10 cellular contexts compared by ENCODE assay signal in genomic region chr19:1065606-1066109, GRCh38. TPM values are rescaled to one million over a fixed set of nuclear protein-coding genes. Genes with fewer than 3 reads are reported as not detected.
DNase-seq lines count a peak whose midpoint lies in the region; ATAC-seq and TF ChIP-seq lines count a peak whose summit lies in the region.
"Had no signal": no experiment of that assay in that cellular context is flagged by ENCODE, and none has a peak within 500 bp of the region (broad histone marks: within the 10 kb centered on the region; RNA-seq: fewer than 3 reads in every experiment).

No MANE protein-coding gene starts in this region.

- no peak for ATAC-seq in stimulated activated naive CD8-positive, alpha-beta T cell treated with anti-CD3 and anti-CD28 coated beads, Interleukin-15, amount 100 ng/mL, for 72 hours

- peaks cover 3% of the 10 kb centered on the region for H3K9me3 Mint-ChIP-seq in activated naive CD4-positive, alpha-beta T cell treated with anti-CD3 and anti-CD28 coated beads, Interleukin-2, amount 10 ng/mL, durations not matched to agents 7 days and 5 days
- no peaks in the 10 kb centered on the region for H3K9me3 Mint-ChIP-seq in activated naive CD4-positive, alpha-beta T cell treated with anti-CD3 and anti-CD28 coated beads for 36 hours
- no peaks in the 10 kb centered on the region for H3K9me3 Mint-ChIP-seq in immature natural killer cell
- H3K9me3 Mint-ChIP-seq in stimulated activated naive CD8-positive, alpha-beta T cell treated with anti-CD3 and anti-CD28 coated beads, Interleukin-15, amount 100 ng/mL, for 72 hours: no peaks in the 10 kb centered on the region
- H3K9me3 Mint-ChIP-seq: HFFc6 had no signal

- CTCF ChIA-PET in activated naive CD4-positive, alpha-beta T cell treated with anti-CD3 and anti-CD28 coated beads, Interleukin-2, amount 10 ng/mL, durations not matched to agents 7 days and 5 days (lab: Charles Lee): interaction anchor here (0.8 to 3.2 kb wide), 6 partner anchors 9 to 26 kb away, joined by 3 to 13 read pairs (median 5); partner anchors contain the start of gene ABCA7
- CTCF ChIA-PET in activated naive CD4-positive, alpha-beta T cell treated with anti-CD3 and anti-CD28 coated beads for 36 hours (lab: Charles Lee): interaction anchor here (1.0 to 2.2 kb wide), 2 partner anchors 10 to 128 kb away, joined by 4 to 24 read pairs; no protein-coding TSS in a partner anchor

- no peaks in the 10 kb centered on the region for H3K27me3 ChIP-seq in WERI-Rb-1 (ENCODE audit: insufficient read depth, low read depth, severe bottlenecking)

- H3K36me3 Mint-ChIP-seq in activated naive CD4-positive, alpha-beta T cell treated with anti-CD3 and anti-CD28 coated beads, Interleukin-2, amount 10 ng/mL, durations not matched to agents 7 days and 5 days: peaks cover 28% of the 10 kb centered on the region
- peaks cover 13% of the 10 kb centered on the region for H3K36me3 Mint-ChIP-seq in activated naive CD4-positive, alpha-beta T cell treated with anti-CD3 and anti-CD28 coated beads for 36 hours (ENCODE audit: low read depth)
- H3K36me3 Mint-ChIP-seq in immature natural killer cell: peaks cover 7 to 8% (median 8%) of the 10 kb centered on the region in 3 donors

- peaks cover 53% of the 10 kb centered on the region for H3K4me1 Mint-ChIP-seq in activated naive CD4-positive, alpha-beta T cell treated with anti-CD3 and anti-CD28 coated beads, Interleukin-2, amount 10 ng/mL, durations not matched to agents 7 days and 5 days
- H3K4me1 Mint-ChIP-seq in activated naive CD4-positive, alpha-beta T cell treated with anti-CD3 and anti-CD28 coated beads for 36 hours (ENCODE audit: low read depth): peaks cover 35% of the 10 kb centered on the region
- peaks cover 30 to 35% of the 10 kb centered on the region in 2 donors for H3K4me1 Mint-ChIP-seq in immature natural killer cell
- peaks cover 57% of the 10 kb centered on the region for H3K4me1 Mint-ChIP-seq in stimulated activated naive CD8-positive, alpha-beta T cell treated with anti-CD3 and anti-CD28 coated beads, Interleukin-15, amount 100 ng/mL, for 72 hours

- peak; percentile 22 for DNase-seq in activated naive CD4-positive, alpha-beta T cell treated with anti-CD3 and anti-CD28 coated beads, Interleukin-2, amount 10 ng/mL, durations not matched to agents 7 days and 5 days
- no peak for DNase-seq in activated naive CD4-positive, alpha-beta T cell treated with anti-CD3 and anti-CD28 coated beads for 36 hours
- DNase-seq in SW480 (ENCODE audit: low spot score) (peak; percentile 73), immature natural killer cell (no peak), WERI-Rb-1 (no peak), erythroblast (lab: John Stamatoyannopoulos, UW) (no peak), SKM-1 (lab: John Stamatoyannopoulos, UW; ENCODE audit: unreplicated experiment) (no peak)
- no peak for DNase-seq in stimulated activated naive CD8-positive, alpha-beta T cell treated with anti-CD3 and anti-CD28 coated beads, Interleukin-15, amount 100 ng/mL, for 72 hours
- DNase-seq: HFFc6 had no signal

- peak overlapping the region; percentile 73 for H3K4me3 Mint-ChIP-seq in activated naive CD4-positive, alpha-beta T cell treated with anti-CD3 and anti-CD28 coated beads, Interleukin-2, amount 10 ng/mL, durations not matched to agents 7 days and 5 days
- H3K4me3 Mint-ChIP-seq in activated naive CD4-positive, alpha-beta T cell treated with anti-CD3 and anti-CD28 coated beads for 36 hours: no peak overlapping the region
- peak overlapping the region; percentile 2 to 52 (median 40) for H3K4me3 Mint-ChIP-seq in immature natural killer cell
- peak overlapping the region; percentile 64 to 93 for H3K4me3 Mint-ChIP-seq in stimulated activated naive CD8-positive, alpha-beta T cell treated with anti-CD3 and anti-CD28 coated beads, Interleukin-15, amount 100 ng/mL, for 72 hours
- H3K4me3 Mint-ChIP-seq: HFFc6 had no signal

- peak overlapping the region; percentile 49 for H3K27ac Mint-ChIP-seq in activated naive CD4-positive, alpha-beta T cell treated with anti-CD3 and anti-CD28 coated beads, Interleukin-2, amount 10 ng/mL, durations not matched to agents 7 days and 5 days
- no peak overlapping the region for H3K27ac Mint-ChIP-seq in activated naive CD4-positive, alpha-beta T cell treated with anti-CD3 and anti-CD28 coated beads for 36 hours
- peak overlapping the region in 5 of 6 donors; percentile 17 to 84 (median 40) for H3K27ac Mint-ChIP-seq in immature natural killer cell
- no peak overlapping the region for H3K27ac Mint-ChIP-seq in stimulated activated naive CD8-positive, alpha-beta T cell treated with anti-CD3 and anti-CD28 coated beads, Interleukin-15, amount 100 ng/mL, for 72 hours
- H3K27ac Mint-ChIP-seq: HFFc6 had no signal

- H3K4me3 ChIP-seq in WERI-Rb-1 (ENCODE audit: low read depth, low read length): no peak overlapping the region
- H3K4me3 ChIP-seq: ovary had no signal

- TF ChIP-seq POLR2A in erythroblast (IDR thresholded peaks at IDR 0.05; ENCODE audit: low read length): no peak

- no peaks in the 10 kb centered on the region for H3K27me3 Mint-ChIP-seq in activated naive CD4-positive, alpha-beta T cell treated with anti-CD3 and anti-CD28 coated beads, Interleukin-2, amount 10 ng/mL, durations not matched to agents 7 days and 5 days
- H3K27me3 Mint-ChIP-seq in activated naive CD4-positive, alpha-beta T cell treated with anti-CD3 and anti-CD28 coated beads for 36 hours (ENCODE audit: low read depth): no peaks in the 10 kb centered on the region
- peaks cover 9 to 21% (median 10%) of the 10 kb centered on the region in 3 donors for H3K27me3 Mint-ChIP-seq in immature natural killer cell (ENCODE audit: low read depth in 3 of 3)
- H3K27me3 Mint-ChIP-seq in stimulated activated naive CD8-positive, alpha-beta T cell treated with anti-CD3 and anti-CD28 coated beads, Interleukin-15, amount 100 ng/mL, for 72 hours: no peaks in the 10 kb centered on the region

- intact Hi-C loops in activated naive CD4-positive, alpha-beta T cell treated with anti-CD3 and anti-CD28 coated beads for 36 hours (cut with micrococcal nuclease): loop anchor here (2.0 to 5.0 kb wide), 4 partner anchors 17 to 187 kb away; no protein-coding TSS in a partner anchor

- no peak for TF ChIP-seq CTCF in WERI-Rb-1 (IDR thresholded peaks at IDR 0.05; ENCODE audit: low read depth, low read length)

- H3K9me3 ChIP-seq in WERI-Rb-1 (ENCODE audit: severe bottlenecking): peaks cover 2% of the 10 kb centered on the region
- H3K9me3 ChIP-seq: ovary had no signal

- peaks cover 19% of the 10 kb centered on the region for H3K36me3 ChIP-seq in WERI-Rb-1
- H3K36me3 ChIP-seq: ovary had no signal

- no peak overlapping the region for H3K27ac ChIP-seq in WERI-Rb-1
- H3K27ac ChIP-seq: ovary had no signal

RNA-seq across cellular contexts. Expression of gene ARHGAP45, which starts 1.3 kb away (rescaled TPM):
- 100 to 1,000 TPM; 123 to 136 TPM for total RNA-seq in activated naive CD4-positive, alpha-beta T cell treated with anti-CD3 and anti-CD28 coated beads for 36 hours
- 100 to 1,000 TPM; 164 to 417 (median 169) TPM for polyA plus RNA-seq in immature natural killer cell

RNA-seq across cellular contexts. Expression of gene ABCA7, which starts 25.8 kb away (rescaled TPM):
- total RNA-seq in activated naive CD4-positive, alpha-beta T cell treated with anti-CD3 and anti-CD28 coated beads for 36 hours: 10 to 100 TPM; 24.4 to 30.1 TPM
- 10 to 100 TPM in 1 of 3 donors, 1 to 10 TPM in 2; 4.5 to 13.3 (median 5.2) TPM for polyA plus RNA-seq in immature natural killer cell

RNA-seq across cellular contexts. Expression of gene POLR2E, which starts 29.5 kb away (rescaled TPM):
- 100 to 1,000 TPM; 238 to 258 TPM for total RNA-seq in activated naive CD4-positive, alpha-beta T cell treated with anti-CD3 and anti-CD28 coated beads for 36 hours
- 100 to 1,000 TPM; 182 to 288 (median 237) TPM for polyA plus RNA-seq in immature natural killer cell

RNA-seq across cellular contexts. Expression of gene GPX4, which starts 38.1 kb away (rescaled TPM):
- total RNA-seq in activated naive CD4-positive, alpha-beta T cell treated with anti-CD3 and anti-CD28 coated beads for 36 hours: 100 to 1,000 TPM; 244 to 253 TPM
- polyA plus RNA-seq in immature natural killer cell: 100 to 1,000 TPM; 225 to 320 (median 280) TPM

RNA-seq across cellular contexts. Expression of gene CNN2, which starts 39.2 kb away (rescaled TPM):
- 100 to 1,000 TPM; 104 TPM for total RNA-seq in activated naive CD4-positive, alpha-beta T cell treated with anti-CD3 and anti-CD28 coated beads for 36 hours
- 100 to 1,000 TPM; 227 to 382 (median 255) TPM for polyA plus RNA-seq in immature natural killer cell

Comparison
In these comparisons a context has a peak if more than half of its experiments do, and no peak if none do; other contexts are left out.
1. DNase-seq: peak in activated naive CD4-positive, alpha-beta T cell treated with anti-CD3 and anti-CD28 coated beads, Interleukin-2, amount 10 ng/mL, durations not matched to agents 7 days and 5 days (single experiment) and SW480 (single experiment); none in activated naive CD4-positive, alpha-beta T cell treated with anti-CD3 and anti-CD28 coated beads for 36 hours (single experiment), immature natural killer cell (0 of 3), stimulated activated naive CD8-positive, alpha-beta T cell treated with anti-CD3 and anti-CD28 coated beads, Interleukin-15, amount 100 ng/mL, for 72 hours (0 of 2), WERI-Rb-1 (single experiment), erythroblast (0 of 2) and SKM-1 (single experiment).
2. H3K27ac Mint-ChIP-seq: peak in activated naive CD4-positive, alpha-beta T cell treated with anti-CD3 and anti-CD28 coated beads, Interleukin-2, amount 10 ng/mL, durations not matched to agents 7 days and 5 days (single experiment) and immature natural killer cell (5 of 6); none in activated naive CD4-positive, alpha-beta T cell treated with anti-CD3 and anti-CD28 coated beads for 36 hours (single experiment) and stimulated activated naive CD8-positive, alpha-beta T cell treated with anti-CD3 and anti-CD28 coated beads, Interleukin-15, amount 100 ng/mL, for 72 hours (0 of 2).